In the genomic region with DNA sequence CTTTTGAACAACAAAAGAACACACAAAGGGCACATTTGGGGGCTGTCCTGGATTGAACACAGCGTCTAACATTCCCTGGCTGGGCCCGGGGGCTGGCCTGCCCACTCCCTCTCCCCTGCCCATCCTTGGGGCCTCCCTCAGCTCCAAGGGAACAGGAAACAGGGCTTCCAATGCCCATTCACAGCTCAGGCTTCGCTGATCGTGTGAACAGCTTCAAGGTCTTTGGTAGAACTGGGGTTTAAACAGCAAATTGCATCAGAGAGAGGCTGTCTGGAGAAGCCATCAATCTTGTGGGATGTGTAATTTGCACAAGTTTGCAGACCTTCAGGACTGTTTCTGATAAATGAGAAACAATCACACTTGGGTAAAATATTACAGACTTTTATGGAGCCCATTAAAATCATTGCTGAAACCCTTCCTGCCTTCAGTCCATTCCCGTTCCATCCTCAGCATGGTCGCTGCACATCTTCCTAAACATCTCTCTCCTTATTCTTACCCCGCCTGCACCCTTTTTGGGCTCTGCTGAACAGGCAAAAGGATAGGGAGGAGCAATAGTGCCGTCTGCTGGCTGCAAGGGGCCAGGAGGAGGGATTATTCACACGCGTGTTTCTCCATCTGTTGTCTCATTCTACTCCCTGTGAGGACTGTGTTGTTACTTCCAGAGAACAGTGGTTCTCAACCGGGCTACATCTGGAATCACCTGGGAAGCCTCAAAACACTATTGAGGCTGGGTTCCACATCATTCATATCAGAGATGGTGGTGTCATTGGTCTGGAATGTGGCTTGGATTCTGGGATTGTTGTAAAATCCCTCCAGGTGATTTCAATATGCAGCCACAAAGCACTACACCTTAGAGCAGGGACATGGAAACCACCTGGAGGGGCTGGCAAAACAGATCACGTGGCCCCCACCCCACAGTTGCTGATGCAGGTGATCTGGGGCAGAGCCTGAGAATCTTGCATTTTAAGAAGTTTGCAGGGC, we compare ENCODE assay signal across 10 cellular contexts.
A peak's percentile ranks its signal among the peaks of the same experiment; 100 is the strongest.
DNase-seq lines count a peak whose midpoint lies in the region; TF ChIP-seq lines count a peak whose summit lies in the region.
"Had no signal": no experiment of that assay in that cellular context is flagged by ENCODE, and none has a peak within 500 bp of the region (broad histone marks: within the 10 kb centered on the region; RNA-seq: fewer than 3 reads in every experiment).

No MANE protein-coding gene starts in this region.

- H3K9me3 Mint-ChIP-seq in immature natural killer cell = peaks cover 0 to 15% (median 0%) of the 10 kb centered on the region in 6 donors

- no peak for TF ChIP-seq POLR2A in erythroblast (IDR thresholded peaks at IDR 0.05; ENCODE audit: low read length)

- H3K4me1 Mint-ChIP-seq in immature natural killer cell = no peaks in the 10 kb centered on the region

- H3K27ac Mint-ChIP-seq in immature natural killer cell = no peak overlapping the region

- no peaks in the 10 kb centered on the region for H3K36me3 Mint-ChIP-seq in immature natural killer cell

- DNase-seq in NCI-H2107 treated with DMSO at 0.1 percent for 48 hours (lab: John Stamatoyannopoulos, UW; ENCODE audit: unreplicated experiment) (peak; percentile 30), NCI-H2107 (lab: John Stamatoyannopoulos, UW) (no peak), NCI-H524 treated with DMSO at 0.1 percent for 48 hours (lab: John Stamatoyannopoulos, UW) (peak; percentile 83), erythroblast (lab: John Stamatoyannopoulos, UW) (peak; percentile 4 to 20), retina (peak; percentile 46), immature natural killer cell (no peak), COLO829 (ENCODE audit: low spot score) (no peak), SK-N-DZ (ENCODE audit: low spot score) (no peak)
- DNase-seq: ACHN, spleen had no signal

- H3K27me3 Mint-ChIP-seq in immature natural killer cell (ENCODE audit: low read depth in 3 of 3) = peaks cover 0 to 9% (median 1%) of the 10 kb centered on the region in 3 donors

- H3K4me3 Mint-ChIP-seq in immature natural killer cell = no peak overlapping the region

Comparison
In these comparisons a context has a peak if more than half of its experiments do, and no peak if none do; other contexts are left out.
1. DNase-seq: peak in NCI-H2107 treated with DMSO at 0.1 percent for 48 hours (single experiment), NCI-H524 treated with DMSO at 0.1 percent for 48 hours (single experiment), erythroblast (2 of 2) and retina (single experiment); none in NCI-H2107 (single experiment), immature natural killer cell (0 of 3), COLO829 (single experiment) and SK-N-DZ (single experiment).